Comparison of ENCODE assay signal across 8 cellular contexts in genomic region chr1:65792671-65793358, GRCh38. TPM values are rescaled to one million over a fixed set of nuclear protein-coding genes. Genes with fewer than 3 reads are reported as not detected.
DNase-seq lines count a peak whose midpoint lies in the region; ATAC-seq and TF ChIP-seq lines count a peak whose summit lies in the region.

Gene PDE4B (plus strand): TSS chr1:65792895.

- CTCF ChIA-PET in HEK293 (lab: Yijun Ruan, JAX) = no interaction called here

- no peak for ATAC-seq in activated T-helper 17 cell treated with anti-CD3 and anti-CD28 coated beads, Interleukin-2, amount 50 U/mL, for 72 hours (replicated peaks)
- ATAC-seq in stimulated activated naive CD8-positive, alpha-beta T cell treated with anti-CD3 and anti-CD28 coated beads, Interleukin-15, Interleukin-2, amounts not matched to agents 100 U/mL and 50 U/mL, for 24 hours = no peak

- peak within 1 kb of the TSS; percentile 67 for H3K4me3 ChIP-seq in AG10803 (ENCODE audit: low read length)
- peak within 1 kb of the TSS; percentile 25 for H3K4me3 ChIP-seq in HEK293 (ENCODE audit: low read depth, low read length)
- H3K4me3 ChIP-seq in iPS-18c (ENCODE audit: insufficient read depth, low read depth, low read length) = peak within 1 kb of the TSS; percentile 54

- H3K9me3 ChIP-seq in HEK293 (ENCODE audit: control insufficient read depth, insufficient read depth, low read depth, low read length) (no peaks in the 10 kb centered on the region), iPS-18c (ENCODE audit: control insufficient read depth, insufficient read depth, low read length) (no peaks in the 10 kb centered on the region)

- H3K36me3 Mint-ChIP-seq in activated T-helper 17 cell treated with anti-CD3 and anti-CD28 coated beads, Interleukin-2, amount 50 U/mL, for 72 hours (ENCODE audit: low read depth) = no peaks in the 10 kb centered on the region

- H3K4me3 Mint-ChIP-seq in activated T-helper 17 cell treated with anti-CD3 and anti-CD28 coated beads, Interleukin-2, amount 50 U/mL, for 72 hours = no peak within 1 kb of the TSS

- H3K36me3 ChIP-seq in HEK293 (ENCODE audit: control insufficient read depth in 2 of 2, insufficient read depth in 1 of 2, low read length in 2 of 2) = no peaks in the 10 kb centered on the region

- POLR2A ChIA-PET in HEK293 (lab: Yijun Ruan, JAX) = no interaction called here

- H3K4me1 ChIP-seq in HEK293 (ENCODE audit: control insufficient read depth, insufficient read depth, low read length) = no peaks in the 10 kb centered on the region

- H3K27ac ChIP-seq in HEK293 (ENCODE audit: extremely low read depth, low read depth, low read length) = no peak within 1 kb of the TSS; the same call in 1 of the 2 replicates

- H3K27ac Mint-ChIP-seq in activated T-helper 17 cell treated with anti-CD3 and anti-CD28 coated beads, Interleukin-2, amount 50 U/mL, for 72 hours = no peak within 1 kb of the TSS

- DNase-seq in AG10803 (ENCODE audit: low read depth) = peak; percentile 36
- DNase-seq in stimulated activated naive CD8-positive, alpha-beta T cell treated with anti-CD3 and anti-CD28 coated beads, Interleukin-15, Interleukin-2, amounts not matched to agents 100 U/mL and 50 U/mL, for 24 hours = peak; percentile 6
- DNase-seq in stimulated activated naive CD4-positive, alpha-beta T cell treated with Interleukin-2 at 50 U/mL for 16 hours (lab: John Stamatoyannopoulos, UW) = no peak
- DNase-seq in SW 1271 (lab: John Stamatoyannopoulos, UW) = no peak
- no peak for DNase-seq in T1000 (lab: John Stamatoyannopoulos, UW)

- TF ChIP-seq CTCF in AG10803 (conservative IDR thresholded peaks at IDR 0.05; ENCODE audit: low read length) (no peak), HEK293 (tag by site-specific recombination; IDR thresholded peaks at IDR 0.05) (no peak)

- no peaks in the 10 kb centered on the region for H3K9me3 Mint-ChIP-seq in activated T-helper 17 cell treated with anti-CD3 and anti-CD28 coated beads, Interleukin-2, amount 50 U/mL, for 72 hours

- H3K27me3 Mint-ChIP-seq in activated T-helper 17 cell treated with anti-CD3 and anti-CD28 coated beads, Interleukin-2, amount 50 U/mL, for 72 hours = peaks cover 49% of the 10 kb centered on the region

- no peaks in the 10 kb centered on the region for H3K4me1 Mint-ChIP-seq in activated T-helper 17 cell treated with anti-CD3 and anti-CD28 coated beads, Interleukin-2, amount 50 U/mL, for 72 hours

TF ChIP-seq in HEK293, 187 proteins besides CTCF, POLR2A, EP300 and RAD21 (continues in another document):
- TF ChIP-seq ZNF518A (tag by site-specific recombination; conservative IDR thresholded peaks at IDR 0.05; ENCODE audit: low read depth) = no peak
- TF ChIP-seq ZNF214 (tag by site-specific recombination; IDR thresholded peaks at IDR 0.05; ENCODE audit: borderline replicate concordance) = no peak
- no peak for TF ChIP-seq ZNF560 (tag by site-specific recombination; IDR thresholded peaks at IDR 0.05; ENCODE audit: borderline replicate concordance)
- peak; percentile 18; the same call in 1 of the 2 replicates for TF ChIP-seq ZNF341 (tag by site-specific recombination; IDR thresholded peaks at IDR 0.05; ENCODE audit: low read depth)
- TF ChIP-seq GLIS1 (tag by site-specific recombination; IDR thresholded peaks at IDR 0.05) = 0 out of 2 replicates have a peak, but pooled peaks have one; percentile 1
- TF ChIP-seq ATF2 (tag by site-specific recombination; IDR thresholded peaks at IDR 0.05; ENCODE audit: low read depth) = no peak
- TF ChIP-seq ZNF777 (tag by site-specific recombination; IDR thresholded peaks at IDR 0.05; ENCODE audit: borderline replicate concordance) = peak; percentile 45; the same call in 1 of the 2 replicates
- 0 out of 2 replicates have a peak, but pooled peaks have one; percentile 32 for TF ChIP-seq ZBTB44 (tag by site-specific recombination; IDR thresholded peaks at IDR 0.05)
- TF ChIP-seq ZBTB26 (tag by site-specific recombination; optimal IDR thresholded peaks at IDR 0.05) = peak; percentile 71

RNA-seq across cellular contexts. Expression of gene PDE4B, which starts in this region (rescaled TPM):
- 10 to 100 TPM; 60.3 to 78.5 TPM for total RNA-seq in activated T-helper 17 cell treated with anti-CD3 and anti-CD28 coated beads, Interleukin-2, amount 50 U/mL, for 72 hours

Comparison
In these comparisons a context has a peak if more than half of its experiments do, and no peak if none do; other contexts are left out.
1. DNase-seq: peak in AG10803 (single experiment) and stimulated activated naive CD8-positive, alpha-beta T cell treated with anti-CD3 and anti-CD28 coated beads, Interleukin-15, Interleukin-2, amounts not matched to agents 100 U/mL and 50 U/mL, for 24 hours (single experiment); none in stimulated activated naive CD4-positive, alpha-beta T cell treated with Interleukin-2 at 50 U/mL for 16 hours (single experiment), SW 1271 (0 of 2) and T1000 (single experiment).
2. Peak in every context shown above with its lines, with median percentiles within 50 percentile points of each other: H3K4me3 ChIP-seq.